In the genomic region with DNA sequence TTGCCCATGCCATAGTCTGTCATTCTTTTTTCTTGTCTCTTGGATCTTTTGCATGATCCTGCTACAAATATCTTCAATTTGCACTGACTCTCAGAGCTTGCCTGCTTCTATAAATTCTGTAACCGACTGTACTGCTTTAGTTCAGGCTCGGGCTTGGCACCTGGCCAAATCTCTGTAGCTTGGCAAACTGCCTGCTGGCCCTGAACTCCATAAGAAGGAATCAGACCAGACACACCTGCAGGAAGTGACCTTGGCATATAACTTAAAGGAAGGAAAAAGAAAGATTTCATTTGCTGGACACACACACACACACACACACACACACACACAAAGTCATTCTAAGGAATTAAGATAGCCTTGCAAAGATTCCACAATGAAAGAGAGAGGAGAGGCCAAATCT, we compare ENCODE assay signal across 13 cellular contexts.
DNase-seq lines count a peak whose midpoint lies in the region; ATAC-seq, FAIRE-seq and TF ChIP-seq lines count a peak whose summit lies in the region.
"Had no signal": no experiment of that assay in that cellular context is flagged by ENCODE, and none has a peak within 500 bp of the region (broad histone marks: within the 10 kb centered on the region; RNA-seq: fewer than 3 reads in every experiment).

No MANE protein-coding gene starts in this region.

- no peaks in the 10 kb centered on the region for H3K4me1 Mint-ChIP-seq in Calu3 (ENCODE audit: low read depth, unreplicated experiment)
- H3K4me1 Mint-ChIP-seq in activated naive CD4-positive, alpha-beta T cell treated with anti-CD3 and anti-CD28 coated beads for 36 hours (ENCODE audit: low read depth): no peaks in the 10 kb centered on the region

- intact Hi-C loops in Calu3 (cut with micrococcal nuclease; ENCODE audit: unreplicated experiment) (loop anchor here (5.0 kb wide), 1 partner anchor 396 kb away; no protein-coding TSS in a partner anchor), HepG2 (cut with micrococcal nuclease; ENCODE audit: unreplicated experiment) (no loop called here)
- intact Hi-C loops in activated naive CD4-positive, alpha-beta T cell treated with anti-CD3 and anti-CD28 coated beads for 36 hours (cut with micrococcal nuclease): no loop called here

- no peaks in the 10 kb centered on the region for H3K36me3 ChIP-seq in HepG2 (replicated peaks in 1 of 2; ENCODE audit: control insufficient read depth in 1 of 2, insufficient read depth in 2 of 2, low read length in 2 of 2)
- H3K36me3 ChIP-seq: HAP-1 had no signal

- H3K4me3 Mint-ChIP-seq in Calu3 (ENCODE audit: low read depth, unreplicated experiment): no peak overlapping the region
- no peak overlapping the region for H3K4me3 Mint-ChIP-seq in activated naive CD4-positive, alpha-beta T cell treated with anti-CD3 and anti-CD28 coated beads for 36 hours

- no peaks in the 10 kb centered on the region for H3K9me3 Mint-ChIP-seq in Calu3 (ENCODE audit: low read depth, unreplicated experiment)
- H3K9me3 Mint-ChIP-seq in activated naive CD4-positive, alpha-beta T cell treated with anti-CD3 and anti-CD28 coated beads for 36 hours: peaks cover 2% of the 10 kb centered on the region

- H3K27me3 Mint-ChIP-seq in Calu3 (ENCODE audit: unreplicated experiment): no peaks in the 10 kb centered on the region
- H3K27me3 Mint-ChIP-seq in activated naive CD4-positive, alpha-beta T cell treated with anti-CD3 and anti-CD28 coated beads for 36 hours (ENCODE audit: low read depth): no peaks in the 10 kb centered on the region

- TF ChIP-seq POLR2A in HepG2 (IDR thresholded peaks at IDR 0.05; ENCODE audit: insufficient read depth in 1 of 2, low read depth in 2 of 2, low read length in 2 of 2): no peak

- H3K27ac Mint-ChIP-seq in Calu3 (ENCODE audit: unreplicated experiment): no peak overlapping the region
- no peak overlapping the region for H3K27ac Mint-ChIP-seq in activated naive CD4-positive, alpha-beta T cell treated with anti-CD3 and anti-CD28 coated beads for 36 hours

- H4K20me1 ChIP-seq in HepG2 (ENCODE audit: insufficient read depth, low read length): no peaks in the 10 kb centered on the region

- H3K4me1 ChIP-seq in HepG2 (ENCODE audit: insufficient read depth, low read length): no peaks in the 10 kb centered on the region
- H3K4me1 ChIP-seq: HAP-1 had no signal

- no peak for TF ChIP-seq RAD21 in HepG2 (CRISPR knock-in tag; IDR thresholded peaks at IDR 0.05)

- 0% methylated on average over 2 of the region's 2 CpGs for WGBS in HepG2 (ENCODE audit: low lambda C conversion rate)

- H3K4me2 ChIP-seq in HepG2 (ENCODE audit: low read depth, low read length): no peak overlapping the region

- in situ Hi-C loops in HepG2 (cut with HindIII; ENCODE audit: extremely low pct_ligation_motif_present, low pct_unique_long_range_greater_than_20kb): no loop called here

- no peaks in the 10 kb centered on the region for H3K27me3 ChIP-seq in HepG2 (ENCODE audit: control insufficient read depth in 1 of 2, insufficient read depth in 2 of 2, low read length in 2 of 2)

- H3K36me3 Mint-ChIP-seq in Calu3 (ENCODE audit: insufficient read depth, unreplicated experiment): no peaks in the 10 kb centered on the region
- no peaks in the 10 kb centered on the region for H3K36me3 Mint-ChIP-seq in activated naive CD4-positive, alpha-beta T cell treated with anti-CD3 and anti-CD28 coated beads for 36 hours (ENCODE audit: low read depth)

- no peak for TF ChIP-seq EP300 in HepG2 (IDR thresholded peaks at IDR 0.05; ENCODE audit: low read depth in 2 of 2, low read length in 2 of 2)
- no peak for TF ChIP-seq EP300 in HepG2 (CRISPR knock-in tag; IDR thresholded peaks at IDR 0.05; ENCODE audit: borderline replicate concordance)

- CTCF ChIA-PET in Calu3 (lab: Charles Lee) (interaction anchor here (0.5 kb wide), 1 partner anchor 74 kb away, joined by 3 read pairs; no protein-coding TSS in a partner anchor), HepG2 (lab: Yijun Ruan, JAX; ENCODE audit: low intra/inter-chr PET ratio, low total read pairs) (no interaction called here)
- CTCF ChIA-PET in activated naive CD4-positive, alpha-beta T cell treated with anti-CD3 and anti-CD28 coated beads for 36 hours (lab: Charles Lee): no interaction called here

- POLR2A ChIA-PET in HepG2 (lab: Yijun Ruan, JAX): no interaction called here

- H3K4me3 ChIP-seq in HepG2 (replicated peaks in 1 of 3; ENCODE audit: insufficient read depth in 1 of 3, low read depth in 2 of 3, low read length in 3 of 3): no peak overlapping the region
- H3K4me3 ChIP-seq: HAP-1 had no signal

- TF ChIP-seq CTCF in Calu3 (IDR thresholded peaks at IDR 0.05; ENCODE audit: unreplicated experiment) (no peak), HepG2 (CRISPR knock-in tag; IDR thresholded peaks at IDR 0.05) (no peak)

- no TSS peak for BruUV-seq in Calu3 (replicated peaks; lab: Mats Ljungman, UMichigan)
- BruUV-seq in HepG2 (replicated peaks; lab: Mats Ljungman, UMichigan): no TSS peak

- H3K27ac ChIP-seq in HepG2 (ENCODE audit: extremely low read length, insufficient read depth, low read length): no peak overlapping the region
- H3K27ac ChIP-seq: C4-2B had no signal

- no peaks in the 10 kb centered on the region for H3K9me3 ChIP-seq in HepG2 (ENCODE audit: low read length)
- H3K9me3 ChIP-seq: HAP-1 had no signal

- DNase-seq in Calu3: peak; percentile 89
- DNase-seq in NCI-H1417 (lab: John Stamatoyannopoulos, UW): peak in 2 of 3 experiments; percentile 76 to 90
- DNase-seq in SK-N-DZ (ENCODE audit: low spot score): peak; percentile 29
- DNase-seq in HepG2 (ENCODE audit: low spot score): no peak
- DNase-seq in activated naive CD4-positive, alpha-beta T cell treated with anti-CD3 and anti-CD28 coated beads for 36 hours: no peak
- DNase-seq in epidermal melanocyte (ENCODE audit: insufficient read length, low spot score): no peak
- DNase-seq: activated gamma-delta T cell treated with Interleukin-2 at 50 U/mL for 16 hours; islet precursor cell; stimulated activated CD4-positive, alpha-beta T cell treated with anti-CD3 and anti-CD28 coated beads, Interleukin-15, amount 100 ng/mL, for 24 hours had no signal

- no peaks in the 10 kb centered on the region for H3K79me2 ChIP-seq in HepG2 (ENCODE audit: insufficient read depth, low read length)

- H3K9ac ChIP-seq in HepG2 (ENCODE audit: insufficient read depth, low read depth, low read length): no peak overlapping the region

- no peak overlapping the region for H2AFZ ChIP-seq in HepG2 (ENCODE audit: low read length)

- ATAC-seq in HepG2 (no peak), HG02981 (IDR thresholded peaks at IDR 0.05; ENCODE audit: unreplicated experiment) (no peak), GM18873 (IDR thresholded peaks at IDR 0.05; ENCODE audit: low FRiP score, unreplicated experiment) (no peak)

- no peak for FAIRE-seq in HepG2 (lab: Jason Lieb, UNC)

TF ChIP-seq in HepG2, 621 proteins besides CTCF, POLR2A, EP300 and RAD21:
- TF ChIP-seq ZNF766 (CRISPR knock-in tag; IDR thresholded peaks at IDR 0.05; ENCODE audit: borderline replicate concordance) (no peak), LCORL (IDR thresholded peaks at IDR 0.05) (0 out of 2 replicates have a peak, but pooled peaks have one; percentile 26), LCORL (CRISPR knock-in tag; IDR thresholded peaks at IDR 0.05) (no peak)

Comparison
In these comparisons a context has a peak if more than half of its experiments do, and no peak if none do; other contexts are left out.
1. DNase-seq: peak in Calu3 (single experiment), NCI-H1417 (2 of 3) and SK-N-DZ (single experiment); none in HepG2 (single experiment), activated naive CD4-positive, alpha-beta T cell treated with anti-CD3 and anti-CD28 coated beads for 36 hours (single experiment) and epidermal melanocyte (single experiment).